In the genomic region with DNA sequence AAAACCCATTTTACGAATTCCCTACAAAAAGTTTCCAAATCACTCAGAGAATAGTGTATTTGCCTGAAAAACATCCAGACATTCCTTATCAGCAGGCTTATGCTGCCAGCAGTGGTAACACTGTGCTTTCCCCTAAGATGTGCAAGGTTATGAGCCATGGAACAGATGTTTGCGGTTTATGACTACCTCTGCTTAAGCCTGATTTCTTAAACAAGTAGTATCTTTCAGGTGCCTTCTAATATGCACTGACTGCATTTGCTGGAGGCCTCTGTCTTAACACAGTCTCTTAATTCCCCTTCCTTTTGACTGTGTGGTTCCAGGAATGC, we compare ENCODE assay signal across 10 cellular contexts. TPM values are rescaled to one million over a fixed set of nuclear protein-coding genes. Genes with fewer than 3 reads are reported as not detected.
DNase-seq lines count a peak whose midpoint lies in the region; ATAC-seq and TF ChIP-seq lines count a peak whose summit lies in the region.
"Had no signal": no experiment of that assay in that cellular context is flagged by ENCODE, and none has a peak within 500 bp of the region (broad histone marks: within the 10 kb centered on the region; RNA-seq: fewer than 3 reads in every experiment).

No MANE protein-coding gene starts in this region.

- POLR2A ChIA-PET in CD8-positive, alpha-beta memory T cell (lab: Charles Lee), result interaction anchor here (2.2 kb wide), 1 partner anchor 17 kb away, joined by 15 read pairs; no protein-coding TSS in a partner anchor
- POLR2A ChIA-PET in activated CD4-positive, alpha-beta memory T cell treated with anti-CD3 and anti-CD28 coated beads, Interleukin-2, amount 10 ng/mL, durations not matched to agents 7 days and 5 days (lab: Charles Lee), result interaction anchor here (1.4 to 4.2 kb wide), 8 partner anchors 8 to 54 kb away, joined by 3 to 66 read pairs (median 12); a partner anchor contains a TSS

- no peak for TF ChIP-seq CTCF in natural killer cell (IDR thresholded peaks at IDR 0.05)

- peaks cover 82 to 92% (median 89%) of the 10 kb centered on the region in 3 donors for H3K4me1 Mint-ChIP-seq in CD8-positive, alpha-beta memory T cell
- H3K4me1 Mint-ChIP-seq in activated CD4-positive, alpha-beta memory T cell treated with anti-CD3 and anti-CD28 coated beads, Interleukin-2, amount 10 ng/mL, durations not matched to agents 7 days and 5 days, result peaks cover 50% of the 10 kb centered on the region
- H3K4me1 Mint-ChIP-seq in natural killer cell, result peaks cover 71 to 72% of the 10 kb centered on the region in 2 donors

- peak overlapping the region; percentile 33 for H3K27ac ChIP-seq in CD8-positive, alpha-beta memory T cell (ENCODE audit: low read depth, low read length)

- no peaks in the 10 kb centered on the region for H3K36me3 ChIP-seq in CD8-positive, alpha-beta memory T cell (ENCODE audit: insufficient read depth, low read length)
- H3K36me3 ChIP-seq: esophagus muscularis mucosa had no signal

- peak overlapping the region; percentile 87 to 99 (median 95) for H3K27ac Mint-ChIP-seq in CD8-positive, alpha-beta memory T cell
- peak overlapping the region; percentile 92 for H3K27ac Mint-ChIP-seq in activated CD4-positive, alpha-beta memory T cell treated with anti-CD3 and anti-CD28 coated beads, Interleukin-2, amount 10 ng/mL, durations not matched to agents 7 days and 5 days
- peak overlapping the region; percentile 88 to 92 for H3K27ac Mint-ChIP-seq in natural killer cell

- H3K9me3 ChIP-seq in CD8-positive, alpha-beta memory T cell (ENCODE audit: low read length), result no peaks in the 10 kb centered on the region
- H3K9me3 ChIP-seq: esophagus muscularis mucosa had no signal

- no peak for DNase-seq in CD8-positive, alpha-beta memory T cell
- no peak for DNase-seq in activated CD4-positive, alpha-beta memory T cell treated with anti-CD3 and anti-CD28 coated beads, Interleukin-2, amount 10 ng/mL, durations not matched to agents 7 days and 5 days
- no peak for DNase-seq in natural killer cell
- no peak for DNase-seq in occipital lobe (lab: John Stamatoyannopoulos, UW)
- no peak for DNase-seq in activated effector memory CD4-positive, alpha-beta T cell treated with anti-CD3 and anti-CD28 coated beads, Interleukin-2, amount 50 U/mL, for 16 hours
- DNase-seq: activated effector memory CD4-positive, alpha-beta T cell treated with Interleukin-2 at 50 U/mL for 16 hours had no signal

- H3K9me3 Mint-ChIP-seq in CD8-positive, alpha-beta memory T cell, result no peaks in the 10 kb centered on the region
- H3K9me3 Mint-ChIP-seq in activated CD4-positive, alpha-beta memory T cell treated with anti-CD3 and anti-CD28 coated beads, Interleukin-2, amount 10 ng/mL, durations not matched to agents 7 days and 5 days, result no peaks in the 10 kb centered on the region
- no peaks in the 10 kb centered on the region for H3K9me3 Mint-ChIP-seq in natural killer cell

- CTCF ChIA-PET in CD8-positive, alpha-beta memory T cell (lab: Charles Lee), result interaction anchor here (1.3 kb wide), 1 partner anchor 54 kb away, joined by 6 read pairs; a partner anchor contains a TSS
- CTCF ChIA-PET in activated CD4-positive, alpha-beta memory T cell treated with anti-CD3 and anti-CD28 coated beads, Interleukin-2, amount 10 ng/mL, durations not matched to agents 7 days and 5 days (lab: Charles Lee), result interaction anchor here (1.5 to 3.0 kb wide), 4 partner anchors 8 to 202 kb away, joined by 3 to 13 read pairs (median 6); no protein-coding TSS in a partner anchor

- H3K27me3 Mint-ChIP-seq in CD8-positive, alpha-beta memory T cell, result no peaks in the 10 kb centered on the region
- no peaks in the 10 kb centered on the region for H3K27me3 Mint-ChIP-seq in activated CD4-positive, alpha-beta memory T cell treated with anti-CD3 and anti-CD28 coated beads, Interleukin-2, amount 10 ng/mL, durations not matched to agents 7 days and 5 days
- no peaks in the 10 kb centered on the region for H3K27me3 Mint-ChIP-seq in natural killer cell (ENCODE audit: low read depth in 2 of 2)

- H3K4me1 ChIP-seq in CD8-positive, alpha-beta memory T cell (ENCODE audit: insufficient read depth, low read length), result peaks cover 42% of the 10 kb centered on the region

- intact Hi-C loops in natural killer cell (cut with micrococcal nuclease), result loop anchor here (1.0 to 2.0 kb wide), 2 partner anchors 8 to 16 kb away; no protein-coding TSS in a partner anchor

- H3K36me3 Mint-ChIP-seq in CD8-positive, alpha-beta memory T cell, result peaks cover 15 to 35% (median 21%) of the 10 kb centered on the region in 3 donors
- peaks cover 33% of the 10 kb centered on the region for H3K36me3 Mint-ChIP-seq in activated CD4-positive, alpha-beta memory T cell treated with anti-CD3 and anti-CD28 coated beads, Interleukin-2, amount 10 ng/mL, durations not matched to agents 7 days and 5 days (ENCODE audit: low read depth)
- no peaks in the 10 kb centered on the region for H3K36me3 Mint-ChIP-seq in natural killer cell

- H3K4me3 Mint-ChIP-seq in CD8-positive, alpha-beta memory T cell, result peak overlapping the region in 6 of 7 donors; percentile 20 to 69 (median 62)
- H3K4me3 Mint-ChIP-seq in activated CD4-positive, alpha-beta memory T cell treated with anti-CD3 and anti-CD28 coated beads, Interleukin-2, amount 10 ng/mL, durations not matched to agents 7 days and 5 days, result no peak overlapping the region
- peak overlapping the region; percentile 7 for H3K4me3 Mint-ChIP-seq in natural killer cell

- H3K27me3 ChIP-seq in CD8-positive, alpha-beta memory T cell (ENCODE audit: insufficient read depth, low read length, poor library complexity, severe bottlenecking), result no peaks in the 10 kb centered on the region
- H3K27me3 ChIP-seq: esophagus muscularis mucosa had no signal

- ATAC-seq in GM21529 (IDR thresholded peaks at IDR 0.05; ENCODE audit: unreplicated experiment) (peak; percentile 64), natural killer cell (peak in 2 of 3 donors; percentile 20 to 21), HG02981 (IDR thresholded peaks at IDR 0.05; ENCODE audit: unreplicated experiment) (no peak), HG03175 (IDR thresholded peaks at IDR 0.05; ENCODE audit: unreplicated experiment) (no peak)

- H3K4me3 ChIP-seq in CD8-positive, alpha-beta memory T cell (ENCODE audit: low read length), result no peak overlapping the region
- H3K4me3 ChIP-seq: esophagus muscularis mucosa had no signal

RNA-seq across cellular contexts. Expression of a gene that starts 54.8 kb away (rescaled TPM):
- 10 to 100 TPM; 37.1 to 39.1 TPM for total RNA-seq in CD8-positive, alpha-beta memory T cell
- 141 TPM for polyA plus RNA-seq in CD8-positive, alpha-beta memory T cell
- 10 to 100 TPM; 51.1 to 52.2 TPM for total RNA-seq in activated CD4-positive, alpha-beta memory T cell treated with anti-CD3 and anti-CD28 coated beads, Interleukin-2, amount 10 ng/mL, durations not matched to agents 7 days and 5 days
- total RNA-seq in natural killer cell (100 to 1,000 TPM in 1 of 3 donors, 10 to 100 TPM in 2; 73.9 to 105 (median 84.6) TPM), occipital lobe (25.3 TPM)

Comparison
In these comparisons a context has a peak if more than half of its experiments do, and no peak if none do; other contexts are left out.
1. ATAC-seq: peak in GM21529 (single experiment) and natural killer cell (2 of 3); none in HG02981 (single experiment) and HG03175 (single experiment).
2. Peak in every context shown above with its lines, with median percentiles within 50 percentile points of each other: H3K27ac Mint-ChIP-seq.